Comparison of ENCODE assay signal across 8 cellular contexts in the genomic region with DNA sequence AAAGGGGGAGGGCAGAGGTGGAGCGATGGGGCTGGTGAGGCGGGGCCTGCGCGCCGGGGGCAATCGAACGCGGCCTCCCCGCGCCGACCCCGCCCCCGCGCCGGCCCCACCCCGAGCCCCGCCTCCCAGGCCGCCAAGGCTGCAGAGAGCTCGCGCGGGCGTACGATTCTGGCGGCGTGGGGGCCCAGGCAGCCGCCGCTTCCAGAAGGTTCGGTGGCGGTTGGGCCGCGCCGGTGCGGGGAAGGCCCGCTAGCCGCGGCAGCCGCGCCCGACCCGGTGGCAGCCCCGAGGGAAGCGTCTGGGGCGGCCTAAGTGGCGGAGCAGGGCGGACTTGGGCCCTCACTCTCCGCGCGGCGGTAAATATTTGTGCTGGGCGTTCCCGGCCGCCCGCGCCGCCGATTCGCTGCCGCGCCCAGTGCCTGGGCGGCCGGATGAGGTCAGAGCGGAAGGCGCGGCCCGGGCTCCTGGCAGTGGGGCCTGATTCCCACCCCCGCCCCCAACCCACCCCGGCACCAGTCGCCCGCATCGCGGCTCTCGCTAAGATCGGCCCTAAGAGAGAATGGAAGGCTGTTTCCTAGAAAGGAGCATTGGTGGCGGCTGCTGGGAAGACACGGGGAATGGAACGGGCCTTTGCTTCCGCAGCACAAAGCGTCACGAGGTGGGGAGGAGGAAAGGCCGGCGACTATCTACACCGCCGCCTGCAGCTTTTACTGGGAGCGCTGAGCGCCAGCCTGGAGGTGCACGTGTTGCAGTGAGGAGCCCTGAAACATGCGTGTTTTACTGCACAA.
DNase-seq lines count a peak whose midpoint lies in the region; TF ChIP-seq lines count a peak whose summit lies in the region.

TSS of gene ACOT7 (minus strand) at position 368 of the 788 bp plus-strand sequence. CDS start 368 bp downstream, outside the sequence.

- TF ChIP-seq CTCF in LNCAP (IDR thresholded peaks at IDR 0.05) (peak; percentile 20; the same call in 1 of the 2 replicates), foreskin fibroblast (IDR thresholded peaks at IDR 0.05; ENCODE audit: low read depth, low read length) (no peak)

- H3K27me3 ChIP-seq in neuron (ENCODE audit: insufficient read depth, low read length) (no peaks in the 10 kb centered on the region), subcutaneous abdominal adipose tissue (ENCODE audit: control insufficient read depth in 5 of 5, insufficient read depth in 4 of 5, low read length in 5 of 5) (no peaks in the 10 kb centered on the region)

- peak within 1 kb of the TSS; percentile 80 for H3K27ac ChIP-seq in subcutaneous abdominal adipose tissue (ENCODE audit: low read depth, low read length)

- peaks cover 2% of the 10 kb centered on the region for H3K36me3 ChIP-seq in neuron (ENCODE audit: insufficient read depth, low read length)
- H3K36me3 ChIP-seq in subcutaneous abdominal adipose tissue (ENCODE audit: control insufficient read depth in 5 of 5, insufficient read depth in 5 of 5, low read length in 5 of 5), result no peaks in the 10 kb centered on the region

- peak within 1 kb of the TSS; percentile 6 for H2AFZ ChIP-seq in neuron (ENCODE audit: low read depth, low read length)

- DNase-seq in ELR (ENCODE audit: low read depth) (peak; percentile 87), GOT3 (lab: John Stamatoyannopoulos, UW) (peak; percentile 79), SHP77 (lab: John Stamatoyannopoulos, UW) (peak; percentile 73 to 86), activated gamma-delta T cell (lab: John Stamatoyannopoulos, UW) (peak; percentile 82), foreskin fibroblast (peak; percentile 85 to 95)

- H3K9me3 ChIP-seq in neuron (ENCODE audit: low read length) (no peaks in the 10 kb centered on the region), subcutaneous abdominal adipose tissue (ENCODE audit: control insufficient read depth in 5 of 5, low read length in 5 of 5) (no peaks in the 10 kb centered on the region)

- H3K4me1 ChIP-seq in neuron (ENCODE audit: insufficient read depth, low read length) (peaks cover 17% of the 10 kb centered on the region), subcutaneous abdominal adipose tissue (ENCODE audit: control insufficient read depth in 5 of 5, insufficient read depth in 5 of 5, low read length in 5 of 5) (peaks cover 2 to 17% (median 15%) of the 10 kb centered on the region in 5 donors)

- H3K4me3 ChIP-seq in foreskin fibroblast (ENCODE audit: low read depth in 1 of 2, low read length in 2 of 2) (peak within 1 kb of the TSS; percentile 62 to 69), neuron (ENCODE audit: low read length) (peak within 1 kb of the TSS; percentile 73), subcutaneous abdominal adipose tissue (ENCODE audit: low read depth in 1 of 5, low read length in 5 of 5) (peak within 1 kb of the TSS; percentile 69 to 76 (median 71))

- H3K9ac ChIP-seq in subcutaneous abdominal adipose tissue (ENCODE audit: low read length in 5 of 5), result peak within 1 kb of the TSS; percentile 17 to 90 (median 69)

Comparison
In these comparisons a context has a peak if more than half of its experiments do, and no peak if none do; other contexts are left out.
1. Peak in every context shown above with its lines: DNase-seq, H3K4me3 ChIP-seq and H3K27ac ChIP-seq.